In genomic region chr9:115225459-115226116, GRCh38 we compare ENCODE assay signal across 21 cellular contexts.
DNase-seq lines count a peak whose midpoint lies in the region; ATAC-seq, FAIRE-seq and TF ChIP-seq lines count a peak whose summit lies in the region.
"Had no signal": no experiment of that assay in that cellular context is flagged by ENCODE, and none has a peak within 500 bp of the region (broad histone marks: within the 10 kb centered on the region; RNA-seq: fewer than 3 reads in every experiment).

No MANE protein-coding gene starts in this region.

- no peak overlapping the region for H3K4me3 Mint-ChIP-seq in WTC11
- no peak overlapping the region for H3K4me3 Mint-ChIP-seq in activated CD8-positive, alpha-beta memory T cell treated with anti-CD3 and anti-CD28 coated beads, Interleukin-2, amount 10 ng/mL, durations not matched to agents 7 days and 5 days
- H3K4me3 Mint-ChIP-seq: CD8-positive, alpha-beta T cell had no signal

- H3K36me3 Mint-ChIP-seq in WTC11: no peaks in the 10 kb centered on the region
- no peaks in the 10 kb centered on the region for H3K36me3 Mint-ChIP-seq in activated CD8-positive, alpha-beta memory T cell treated with anti-CD3 and anti-CD28 coated beads, Interleukin-2, amount 10 ng/mL, durations not matched to agents 7 days and 5 days
- H3K36me3 Mint-ChIP-seq: CD8-positive, alpha-beta T cell had no signal

- TF ChIP-seq CTCF in WTC11 (IDR thresholded peaks at IDR 0.05) (no peak), H1 (IDR thresholded peaks at IDR 0.05; ENCODE audit: control extremely low read depth in 1 of 3, insufficient read depth in 1 of 3, low read depth in 1 of 3, low read length in 3 of 3) (no peak)

- no peak overlapping the region for H2BK120ac ChIP-seq in H1 (replicated peaks; ENCODE audit: low read depth, low read length)

- no peak overlapping the region for H3K27ac Mint-ChIP-seq in WTC11
- no peak overlapping the region for H3K27ac Mint-ChIP-seq in activated CD8-positive, alpha-beta memory T cell treated with anti-CD3 and anti-CD28 coated beads, Interleukin-2, amount 10 ng/mL, durations not matched to agents 7 days and 5 days
- H3K27ac Mint-ChIP-seq: CD8-positive, alpha-beta T cell had no signal

- H3K23ac ChIP-seq in H1 (ENCODE audit: insufficient read length): no peak overlapping the region

- no peak for FAIRE-seq in H1 (lab: Jason Lieb, UNC)
- FAIRE-seq: A549, GM12878, GM19239, K562 had no signal

- H3K9me3 ChIP-seq in H1 (ENCODE audit: insufficient read depth in 2 of 2, low read depth in 1 of 2, low read length in 1 of 2): no peaks in the 10 kb centered on the region
- H3K9me3 ChIP-seq: A549, BLaER1 had no signal

- H2AFZ ChIP-seq in H1 (ENCODE audit: low read length): no peak overlapping the region
- H2AFZ ChIP-seq: GM23248 had no signal

- no peaks in the 10 kb centered on the region for H3K36me3 ChIP-seq in H1 (ENCODE audit: control insufficient read depth in 2 of 4, insufficient read depth in 4 of 4, low read length in 3 of 4)
- H3K36me3 ChIP-seq: BLaER1 had no signal

- no peak overlapping the region for H4K91ac ChIP-seq in H1 (replicated peaks; ENCODE audit: insufficient read length, low read length)

- H4K5ac ChIP-seq in H1 (ENCODE audit: insufficient read length, low read depth, low read length): no peak overlapping the region

- H3K4ac ChIP-seq in H1 (replicated peaks; ENCODE audit: insufficient read length, low read depth, low read length): no peak overlapping the region

- no peak overlapping the region for H2BK15ac ChIP-seq in H1 (ENCODE audit: low read length)

- H3K27me3 ChIP-seq in H1 (replicated peaks in 1 of 4; ENCODE audit: control insufficient read depth in 3 of 4, extremely low read depth in 1 of 4, insufficient read depth in 3 of 4, low read length in 3 of 4): no peaks in the 10 kb centered on the region
- H3K27me3 ChIP-seq: BLaER1 had no signal

- no peak overlapping the region for H4K8ac ChIP-seq in H1 (ENCODE audit: extremely low read depth, insufficient read depth, low read length)

- no peaks in the 10 kb centered on the region for H3K9me3 Mint-ChIP-seq in WTC11
- H3K9me3 Mint-ChIP-seq in activated CD8-positive, alpha-beta memory T cell treated with anti-CD3 and anti-CD28 coated beads, Interleukin-2, amount 10 ng/mL, durations not matched to agents 7 days and 5 days (ENCODE audit: low read depth): no peaks in the 10 kb centered on the region
- H3K9me3 Mint-ChIP-seq: CD8-positive, alpha-beta T cell had no signal

- H2AK5ac ChIP-seq in H1 (ENCODE audit: low read depth, low read length): 0 out of 2 replicates have a peak overlapping the region, but pooled peaks have one; percentile 45

- no peak for TF ChIP-seq POLR2A in H1 (IDR thresholded peaks at IDR 0.05; ENCODE audit: control extremely low read depth in 1 of 2, low read depth in 2 of 2, low read length in 2 of 2)

- POLR2A ChIA-PET in WTC11 (lab: Charles Lee): interaction anchor here (1.1 kb wide), 1 partner anchor 162 kb away, joined by 3 read pairs; no protein-coding TSS in a partner anchor
- POLR2A ChIA-PET in H1 (lab: Charles Lee; ENCODE audit: partially characterized antibody): no interaction called here

- no peak overlapping the region for H2BK5ac ChIP-seq in H1 (ENCODE audit: low read depth, low read length)

- H3K4me2 ChIP-seq in H1 (ENCODE audit: insufficient read depth in 1 of 2, low read depth in 2 of 2, low read length in 2 of 2): no peak overlapping the region
- H3K4me2 ChIP-seq: A549, BLaER1 had no signal

- H4K20me1 ChIP-seq in H1 (replicated peaks in 1 of 2; ENCODE audit: control insufficient read depth in 1 of 2, insufficient read depth in 2 of 2, low read length in 2 of 2): no peaks in the 10 kb centered on the region
- H4K20me1 ChIP-seq: BLaER1 had no signal

- H3K4me1 ChIP-seq in H1 (replicated peaks in 1 of 4; ENCODE audit: control insufficient read depth in 3 of 4, insufficient read depth in 4 of 4, low read length in 3 of 4): no peaks in the 10 kb centered on the region
- H3K4me1 ChIP-seq: BLaER1 had no signal

- no peak for ATAC-seq in WTC11
- no peak for ATAC-seq in activated CD8-positive, alpha-beta memory T cell treated with anti-CD3 and anti-CD28 coated beads, Interleukin-2, amount 10 ng/mL, durations not matched to agents 7 days and 5 days
- ATAC-seq: A549; CD8-positive, alpha-beta T cell; GM12878; K562 had no signal

- H3K79me2 ChIP-seq in H1 (ENCODE audit: control insufficient read depth in 1 of 2, insufficient read depth in 2 of 2, low read length in 2 of 2): no peaks in the 10 kb centered on the region

- H3K23me2 ChIP-seq in H1 (ENCODE audit: low read depth, low read length): no peaks in the 10 kb centered on the region

- no peak for TF ChIP-seq RAD21 in H1 (IDR thresholded peaks at IDR 0.05 in 1 of 2, conservative IDR thresholded peaks at IDR 0.05 in 1 of 2; ENCODE audit: low read depth in 2 of 2, low read length in 2 of 2)

- H3K9ac ChIP-seq in H1 (replicated peaks in 1 of 4; ENCODE audit: extremely low read depth in 1 of 4, low read depth in 3 of 4, low read length in 3 of 4): no peak overlapping the region
- H3K9ac ChIP-seq: BLaER1, GM23248 had no signal

- H3K27ac ChIP-seq in H1 (ENCODE audit: low read depth, low read length) (no peak overlapping the region), substantia nigra (ENCODE audit: low read depth, low read length, poor library complexity, severe bottlenecking) (no peak overlapping the region)
- H3K27ac ChIP-seq: A549, BLaER1, GM23248 had no signal

- H2BK20ac ChIP-seq in H1 (ENCODE audit: low read length): no peak overlapping the region

- no peaks in the 10 kb centered on the region for H3K79me1 ChIP-seq in H1 (ENCODE audit: low read depth, low read length)

- peaks cover 6% of the 10 kb centered on the region; the same call in 1 of the 2 replicates for H3K4me1 Mint-ChIP-seq in WTC11
- no peaks in the 10 kb centered on the region for H3K4me1 Mint-ChIP-seq in activated CD8-positive, alpha-beta memory T cell treated with anti-CD3 and anti-CD28 coated beads, Interleukin-2, amount 10 ng/mL, durations not matched to agents 7 days and 5 days

- CTCF ChIA-PET in WTC11 (lab: Charles Lee) (interaction anchor here (0.9 to 1.4 kb wide), 4 partner anchors 9 to 127 kb away, joined by 3 to 4 read pairs (median 3); partner anchors contain the start of gene TNC), H1 (lab: Charles Lee; ENCODE audit: partially characterized antibody) (interaction anchor here (0.6 to 1.9 kb wide), 7 partner anchors 9 to 564 kb away, joined by 3 to 7 read pairs (median 3); no protein-coding TSS in a partner anchor)
- CTCF ChIA-PET in activated CD8-positive, alpha-beta memory T cell treated with anti-CD3 and anti-CD28 coated beads, Interleukin-2, amount 10 ng/mL, durations not matched to agents 7 days and 5 days (lab: Charles Lee): no interaction called here

- no peak for TF ChIP-seq EP300 in H1 (IDR thresholded peaks at IDR 0.05; ENCODE audit: borderline replicate concordance in 1 of 2, low read depth in 2 of 2, low read length in 2 of 2)

- WGBS in H1 (ENCODE audit: extremely low coverage in 1 of 2, insufficient coverage in 1 of 2, insufficient read length in 1 of 2, insufficient replicate concordance in 2 of 2, low coverage in 1 of 2, low lambda C conversion rate in 2 of 2, missing lambda C conversion rate in 1 of 2), 2 experiments: 89% methylated on average over 3 of the region's 3 CpGs; no CpG with 5 or more reads in 1 of the 2 experiments

- DNase-seq in WTC11 (ENCODE audit: low spot score) (no peak), H1 (ENCODE audit: low read depth in 1 of 2, low spot score in 2 of 2) (no peak), medulla oblongata (ENCODE audit: extremely low spot score) (peak; percentile 67), substantia nigra (lab: John Stamatoyannopoulos, UW) (peak in 34 of 49 donors; percentile 2 to 70 (median 30)), NCI-H1417 treated with DMSO at 0.1 percent for 48 hours (lab: John Stamatoyannopoulos, UW) (no peak), mucosa of gallbladder (ENCODE audit: low spot score) (no peak)
- no peak for DNase-seq in activated CD8-positive, alpha-beta memory T cell treated with anti-CD3 and anti-CD28 coated beads, Interleukin-2, amount 10 ng/mL, durations not matched to agents 7 days and 5 days
- DNase-seq: CD8-positive, alpha-beta T cell; DMS53; EL; GM23248; NCI-H1417; NCI-H1930; NCI-H226; NCI-H524 treated with DMSO at 0.1 percent for 48 hours; SHP77 had no signal

- no peak overlapping the region for H2BK12ac ChIP-seq in H1 (ENCODE audit: low read depth, low read length)

- no peak overlapping the region for H3K56ac ChIP-seq in H1 (replicated peaks; ENCODE audit: insufficient read length, low read depth, low read length)

- no peak overlapping the region for H3K4me3 ChIP-seq in H1 (ENCODE audit: extremely low read depth in 1 of 4, insufficient read depth in 2 of 4, low read depth in 3 of 4, low read length in 4 of 4)
- H3K4me3 ChIP-seq: A549, BLaER1, GM12878, GM23248, K562 had no signal

- no peak overlapping the region for H3K18ac ChIP-seq in H1 (ENCODE audit: extremely low read depth, low read length)

- no peaks in the 10 kb centered on the region for H3K27me3 Mint-ChIP-seq in WTC11 (ENCODE audit: low read depth)
- H3K27me3 Mint-ChIP-seq in activated CD8-positive, alpha-beta memory T cell treated with anti-CD3 and anti-CD28 coated beads, Interleukin-2, amount 10 ng/mL, durations not matched to agents 7 days and 5 days: peaks cover 18% of the 10 kb centered on the region

- no peak overlapping the region for H3K14ac ChIP-seq in H1 (ENCODE audit: insufficient read length)

TF ChIP-seq in WTC11, 78 proteins besides CTCF, POLR2A, EP300 and RAD21:
- TF ChIP-seq JUN (CRISPR knock-in tag; IDR thresholded peaks at IDR 0.05) (no peak), GTF2I (CRISPR knock-in tag; conservative IDR thresholded peaks at IDR 0.05) (peak; percentile 65; the same call in 1 of the 2 replicates)

TF ChIP-seq in H1, 55 proteins besides CTCF, POLR2A, EP300 and RAD21:
- TF ChIP-seq KDM1A (IDR thresholded peaks at IDR 0.05; ENCODE audit: borderline replicate concordance, low read length) (0 out of 2 replicates have a peak, but pooled peaks have one; percentile 54), ASH2L (IDR thresholded peaks at IDR 0.05; ENCODE audit: low read length) (no peak)

Comparison
In these comparisons a context has a peak if more than half of its experiments do, and no peak if none do; other contexts are left out.
1. DNase-seq: peak in medulla oblongata (single experiment) and substantia nigra (34 of 49); none in WTC11 (single experiment), H1 (0 of 2), NCI-H1417 treated with DMSO at 0.1 percent for 48 hours (single experiment), activated CD8-positive, alpha-beta memory T cell treated with anti-CD3 and anti-CD28 coated beads, Interleukin-2, amount 10 ng/mL, durations not matched to agents 7 days and 5 days (single experiment) and mucosa of gallbladder (single experiment).